Comparison of ENCODE assay signal across 8 cellular contexts in the genomic region with DNA sequence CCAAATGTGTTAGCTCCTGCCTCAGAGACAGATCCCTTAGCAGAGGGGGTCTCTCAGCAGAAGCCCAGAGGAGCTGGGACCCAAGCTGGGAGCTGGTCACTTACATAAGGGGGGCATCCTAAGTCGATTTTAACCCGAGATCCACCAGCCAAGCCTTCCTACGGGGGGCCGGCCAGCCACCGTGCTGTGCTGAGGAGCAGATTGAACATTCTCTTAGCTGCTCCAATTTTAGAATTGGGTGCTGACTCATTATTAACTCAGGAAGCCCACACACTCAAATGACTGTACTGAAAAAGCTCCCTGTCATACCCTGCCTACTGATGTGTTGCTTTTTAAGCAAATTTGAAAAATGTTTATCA.
DNase-seq lines count a peak whose midpoint lies in the region; ATAC-seq, FAIRE-seq and TF ChIP-seq lines count a peak whose summit lies in the region.
"Not testable (repeated sequence)": the region's sequence is repeated elsewhere in the genome, so short reads cannot be mapped to it uniquely, and the experiment has no call there.

No MANE protein-coding gene starts in this region.

- dilution Hi-C loops in endothelial cell of umbilical vein (cut with MboI; ENCODE audit: extremely low pct_ligation_motif_present, low sequenced_read_pairs), result not testable (repeated sequence)

- POLR2A ChIA-PET in endothelial cell of umbilical vein (lab: Charles Lee), result not testable (repeated sequence)

- H3K36me3 ChIP-seq in DND-41 (ENCODE audit: insufficient read depth, low read length); NT2/D1 (ENCODE audit: insufficient read depth, insufficient read length, low read length); endothelial cell of umbilical vein (ENCODE audit: control insufficient read depth in 2 of 2, extremely low read depth in 1 of 2, insufficient read depth in 2 of 2, low read length in 2 of 2); stomach: not testable (repeated sequence)

- H3K4me3 Mint-ChIP-seq in activated T-cell treated with anti-CD3 and anti-CD28 coated beads, Interleukin-2, amount 50 U/mL, for 72 hours, result peak overlapping the region; percentile 60 to 91
- peak overlapping the region; percentile 21 for H3K4me3 Mint-ChIP-seq in memory B cell

- not testable (repeated sequence) for H3K9me1 ChIP-seq in endothelial cell of umbilical vein (replicated peaks; ENCODE audit: control insufficient read depth, extremely low read depth, insufficient read depth, low read length)

- intact Hi-C loops in endothelial cell of umbilical vein (cut with micrococcal nuclease), result loop anchor here (5.0 kb wide), 1 partner anchor 371 kb away; a partner anchor contains a TSS
- intact Hi-C loops in stomach (cut with DNase I; ENCODE audit: low total_unique reads), result not testable (repeated sequence)

- not testable (repeated sequence) for H3K27me3 Mint-ChIP-seq in activated T-cell treated with anti-CD3 and anti-CD28 coated beads, Interleukin-2, amount 50 U/mL, for 72 hours (ENCODE audit: low read depth); memory B cell

- H3K9ac ChIP-seq in DND-41 (ENCODE audit: low read depth, low read length), result peak overlapping the region; percentile 64
- peak overlapping the region; percentile 32 for H3K9ac ChIP-seq in NT2/D1 (ENCODE audit: insufficient read length, low read depth)
- peak overlapping the region; percentile 78 for H3K9ac ChIP-seq in endothelial cell of umbilical vein (replicated peaks; ENCODE audit: extremely low read depth, insufficient read depth, low read length)

- not testable (repeated sequence) for H4K20me1 ChIP-seq in DND-41 (ENCODE audit: insufficient read depth, low read length); endothelial cell of umbilical vein (replicated peaks; ENCODE audit: control insufficient read depth, extremely low read depth, insufficient read depth, low read length)

- not testable (repeated sequence) for H3K36me3 Mint-ChIP-seq in activated T-cell treated with anti-CD3 and anti-CD28 coated beads, Interleukin-2, amount 50 U/mL, for 72 hours (ENCODE audit: insufficient read depth in 2 of 2); memory B cell

- ATAC-seq in DND-41 (ENCODE audit: insufficient read depth, low read depth) (peak; percentile 52), GM21390 (IDR thresholded peaks at IDR 0.05; ENCODE audit: unreplicated experiment) (peak; percentile 73), HG03095 (IDR thresholded peaks at IDR 0.05; ENCODE audit: unreplicated experiment) (peak; percentile 79), memory B cell (ENCODE audit: low read depth) (peak; percentile 46)
- ATAC-seq in activated T-cell treated with anti-CD3 and anti-CD28 coated beads, Interleukin-2, amount 50 U/mL, for 72 hours (replicated peaks in 1 of 2), result peak; percentile 72 to 75

- H2AFZ ChIP-seq in DND-41 (ENCODE audit: low read depth, low read length); endothelial cell of umbilical vein (ENCODE audit: low read depth, low read length): not testable (repeated sequence)

- TF ChIP-seq POLR2A in endothelial cell of umbilical vein (IDR thresholded peaks at IDR 0.05; ENCODE audit: low read depth, low read length); stomach (IDR thresholded peaks at IDR 0.05): not testable (repeated sequence)

- H3K27ac ChIP-seq in DND-41 (ENCODE audit: low read length) (peak overlapping the region; percentile 94), endothelial cell of umbilical vein (ENCODE audit: insufficient read depth, low read depth, low read length) (peak overlapping the region; percentile 96), stomach (peak overlapping the region in 4 of 5 donors; percentile 73 to 83 (median 77))

- H3K9me3 ChIP-seq in DND-41 (ENCODE audit: insufficient read depth, low read length, severe bottlenecking); NT2/D1 (ENCODE audit: insufficient read depth, low read length); endothelial cell of umbilical vein (replicated peaks; ENCODE audit: control insufficient read depth, insufficient read depth, low read length); stomach: not testable (repeated sequence)

- H3K4me1 Mint-ChIP-seq in activated T-cell treated with anti-CD3 and anti-CD28 coated beads, Interleukin-2, amount 50 U/mL, for 72 hours (ENCODE audit: low read depth); memory B cell: not testable (repeated sequence)

- BruUV-seq in endothelial cell of umbilical vein (replicated peaks; lab: Mats Ljungman, UMichigan), result not testable (repeated sequence)

- H3K4me1 ChIP-seq in DND-41 (ENCODE audit: insufficient read depth, low read length), result peaks cover 28% of the 10 kb centered on the region
- not testable (repeated sequence) for H3K4me1 ChIP-seq in NT2/D1 (ENCODE audit: insufficient read depth, insufficient read length)
- peaks cover 16% of the 10 kb centered on the region for H3K4me1 ChIP-seq in endothelial cell of umbilical vein (ENCODE audit: control insufficient read depth, extremely low read depth, insufficient read depth, low read length)
- peaks cover 0 to 13% (median 5%) of the 10 kb centered on the region in 4 donors for H3K4me1 ChIP-seq in stomach

- CTCF ChIA-PET in endothelial cell of umbilical vein (lab: Charles Lee), result interaction anchor here (0.6 kb wide), 1 partner anchor 166 kb away, joined by 4 read pairs; no protein-coding TSS in a partner anchor

- H3K79me2 ChIP-seq in DND-41 (ENCODE audit: insufficient read depth, low read length) (peaks cover 34% of the 10 kb centered on the region), endothelial cell of umbilical vein (ENCODE audit: control insufficient read depth, insufficient read depth, low read length) (peaks cover 31% of the 10 kb centered on the region)

- H3K4me3 ChIP-seq in DND-41 (ENCODE audit: low read depth in 1 of 2, low read length in 2 of 2) (peak overlapping the region; percentile 35 to 66; a peak in 3 of 4 replicates), endothelial cell of umbilical vein (replicated peaks in 1 of 3; ENCODE audit: insufficient read depth in 1 of 3, low read depth in 1 of 3, low read length in 3 of 3) (peak overlapping the region; percentile 43 to 84 (median 49)), stomach (peak overlapping the region in 1 of 4 donors; percentile 13)
- not testable (repeated sequence) for H3K4me3 ChIP-seq in NT2/D1 (ENCODE audit: insufficient read length, low read depth)

- H3K9me3 Mint-ChIP-seq in activated T-cell treated with anti-CD3 and anti-CD28 coated beads, Interleukin-2, amount 50 U/mL, for 72 hours; memory B cell: not testable (repeated sequence)

- H3K27me3 ChIP-seq in DND-41 (ENCODE audit: insufficient read depth, low read length, poor library complexity); NT2/D1 (ENCODE audit: insufficient read depth, insufficient read length); endothelial cell of umbilical vein (ENCODE audit: control insufficient read depth in 2 of 2, insufficient read depth in 2 of 2, low read length in 2 of 2); stomach: not testable (repeated sequence)

- WGBS in stomach, 5 donors, result 25 to 65% (median 40%) methylated on average over 1 to 5 of the region's 5 CpGs

- peak overlapping the region; percentile 71 for H3K4me2 ChIP-seq in DND-41 (ENCODE audit: insufficient read depth, low read length)
- peak overlapping the region; percentile 51 for H3K4me2 ChIP-seq in endothelial cell of umbilical vein (ENCODE audit: insufficient read depth, low read length)

- not testable (repeated sequence) for TF ChIP-seq CTCF in DND-41 (IDR thresholded peaks at IDR 0.05; ENCODE audit: borderline replicate concordance, extremely low read depth, low read length, poor library complexity, severe bottlenecking); endothelial cell of umbilical vein (IDR thresholded peaks at IDR 0.05; ENCODE audit: extremely low read depth in 1 of 2, insufficient read depth in 1 of 2, low read depth in 1 of 2, low read length in 2 of 2); stomach (IDR thresholded peaks at IDR 0.05)

- peak; percentile 76 for FAIRE-seq in endothelial cell of umbilical vein (lab: Jason Lieb, UNC)

- H3K27ac Mint-ChIP-seq in activated T-cell treated with anti-CD3 and anti-CD28 coated beads, Interleukin-2, amount 50 U/mL, for 72 hours, result peak overlapping the region; percentile 98
- not testable (repeated sequence) for H3K27ac Mint-ChIP-seq in memory B cell

- DNase-seq in DND-41, result peak; percentile 42
- DNase-seq in NT2/D1 (ENCODE audit: low read depth, low spot score); memory B cell (ENCODE audit: low spot score in 2 of 2); stomach: not testable (repeated sequence)
- DNase-seq in activated T-cell treated with anti-CD3 and anti-CD28 coated beads, Interleukin-2, amount 50 U/mL, for 72 hours, result peak in 1 of 2 donors; percentile 36
- DNase-seq in endothelial cell of umbilical vein (ENCODE audit: low read depth, low spot score), result peak; percentile 42

- not testable (repeated sequence) for TF ChIP-seq EP300 in stomach (IDR thresholded peaks at IDR 0.05)
